In the genomic region with DNA sequence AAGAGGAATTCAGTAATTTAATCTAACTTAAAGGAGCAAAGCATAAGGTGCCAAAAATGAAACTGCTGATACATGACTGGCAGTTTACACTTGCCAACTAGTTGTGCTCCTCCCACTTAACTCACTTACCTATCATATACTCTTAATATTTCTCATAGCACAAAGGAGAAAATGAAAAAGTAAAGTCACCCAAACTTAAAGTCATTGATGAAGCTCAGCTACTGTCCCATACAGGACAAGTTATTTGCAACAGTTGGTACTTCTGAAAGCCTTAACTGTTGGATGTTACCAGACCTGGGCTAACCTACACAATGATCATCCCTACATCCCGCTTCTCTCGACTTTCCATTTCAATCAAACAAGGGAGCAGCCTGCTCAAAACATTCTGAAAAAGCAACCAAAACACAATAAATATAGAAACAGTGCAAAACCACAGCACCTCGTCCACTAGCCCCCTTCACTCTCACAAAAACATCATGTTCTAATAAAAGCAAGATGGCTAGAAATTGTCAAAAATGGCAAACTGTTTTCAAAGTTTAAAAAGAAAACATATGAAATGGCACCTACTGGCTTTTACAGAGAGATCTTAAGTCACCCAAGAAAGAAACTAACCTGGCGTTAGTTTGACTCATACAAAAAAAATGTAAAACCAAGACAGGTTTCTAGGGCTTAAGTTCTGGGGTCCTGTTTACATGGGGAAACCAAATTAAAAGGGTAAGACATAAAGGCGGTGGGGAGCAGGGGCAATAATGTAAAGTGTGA, we compare ENCODE assay signal across 8 cellular contexts. TPM values are rescaled to one million over a fixed set of nuclear protein-coding genes. Genes with fewer than 3 reads are reported as not detected.
DNase-seq lines count a peak whose midpoint lies in the region.

No MANE protein-coding gene starts in this region.

- H3K4me3 ChIP-seq in NT2/D1 (ENCODE audit: insufficient read length, low read depth), result peak overlapping the region; percentile 75
- peak overlapping the region; percentile 91 for H3K4me3 ChIP-seq in mesodermal cell (ENCODE audit: extremely low read depth, insufficient read depth, low read length, poor library complexity, severe bottlenecking)

- H3K27me3 ChIP-seq in NT2/D1 (ENCODE audit: insufficient read depth, insufficient read length), result peaks cover 6% of the 10 kb centered on the region

- H3K27ac ChIP-seq in mesodermal cell (ENCODE audit: low read depth, low read length, severe bottlenecking), result peak overlapping the region; percentile 76

- no peaks in the 10 kb centered on the region for H3K4me1 ChIP-seq in NT2/D1 (ENCODE audit: insufficient read depth, insufficient read length)
- peaks cover 11% of the 10 kb centered on the region for H3K4me1 ChIP-seq in mesodermal cell (ENCODE audit: control insufficient read depth, insufficient read depth, low read length, poor library complexity, severe bottlenecking)

- no peaks in the 10 kb centered on the region for H3K9me3 ChIP-seq in NT2/D1 (ENCODE audit: insufficient read depth, low read length)
- H3K9me3 ChIP-seq in mesodermal cell (ENCODE audit: control insufficient read depth, low read length), result no peaks in the 10 kb centered on the region

- peaks cover 44% of the 10 kb centered on the region for H3K36me3 ChIP-seq in NT2/D1 (ENCODE audit: insufficient read depth, insufficient read length, low read length)
- peaks cover 26% of the 10 kb centered on the region for H3K36me3 ChIP-seq in mesodermal cell (ENCODE audit: control insufficient read depth, insufficient read depth, low read length)

- H3K9ac ChIP-seq in NT2/D1 (ENCODE audit: insufficient read length, low read depth), result peak overlapping the region; percentile 75

- 0 to 7% methylated on average over 3 to 5 of the region's 5 CpGs for WGBS in mesodermal cell (ENCODE audit: insufficient coverage in 2 of 2), 2 experiments

- DNase-seq in NCI-H1694 treated with DMSO at 0.1 percent for 48 hours (lab: John Stamatoyannopoulos, UW) (peak; percentile 4), NCI-H1694 (lab: John Stamatoyannopoulos, UW) (no peak), NT2/D1 (ENCODE audit: low read depth, low spot score) (no peak), cerebellar cortex (ENCODE audit: low spot score) (peak; percentile 19), COLO829 (ENCODE audit: low spot score) (no peak), NCI-H1048 (lab: John Stamatoyannopoulos, UW) (no peak), middle frontal gyrus (ENCODE audit: extremely low spot score, low spot score) (no peak)

RNA-seq across cellular contexts. Expression of gene MED13, which starts 0.9 kb away (rescaled TPM):
- polyA plus RNA-seq in mesodermal cell (2013, experiment 1 of 2), result 24.6 TPM
- 30.4 TPM for polyA plus RNA-seq in mesodermal cell (2013, experiment 2 of 2)

Comparison
In these comparisons a context has a peak if more than half of its experiments do, and no peak if none do; other contexts are left out.
1. DNase-seq: peak in NCI-H1694 treated with DMSO at 0.1 percent for 48 hours (single experiment) and cerebellar cortex (single experiment); none in NCI-H1694 (single experiment), NT2/D1 (single experiment), COLO829 (single experiment), NCI-H1048 (single experiment) and middle frontal gyrus (single experiment).